In genomic region chr7:99325597-99326407, GRCh38 we compare ENCODE assay signal across 1 cellular context.
A peak's percentile ranks its signal among the peaks of the same experiment; 100 is the strongest.
TF ChIP-seq lines count a peak whose summit lies in the region.

ARPC1A (plus strand) TSS chr7:99325898; CDS start chr7:99333354, 7,456 bp downstream.

TF ChIP-seq in HepG2, 621 proteins besides CTCF, POLR2A, EP300 and RAD21 (continued from another document and continues in another):
- TF ChIP-seq FUBP1 (CRISPR knock-in tag; IDR thresholded peaks at IDR 0.05; ENCODE audit: borderline replicate concordance): no peak
- peak; percentile 75; the same call in 1 of the 2 replicates for TF ChIP-seq ZSCAN12 (CRISPR knock-in tag; IDR thresholded peaks at IDR 0.05)
- TF ChIP-seq ZNF431 (CRISPR knock-in tag; IDR thresholded peaks at IDR 0.05; ENCODE audit: borderline replicate concordance, low read depth): no peak
- TF ChIP-seq ATF7-NPFF (CRISPR knock-in tag; IDR thresholded peaks at IDR 0.05; ENCODE audit: low read depth): peak; percentile 90
- no peak for TF ChIP-seq ZKSCAN1 (IDR thresholded peaks at IDR 0.05; ENCODE audit: low read length)
- TF ChIP-seq ZNF672 (CRISPR knock-in tag; IDR thresholded peaks at IDR 0.05): no peak
- TF ChIP-seq ZNF513 (CRISPR knock-in tag; conservative IDR thresholded peaks at IDR 0.05): peak; percentile 33; the same call in 1 of the 2 replicates
- no peak for TF ChIP-seq ZNF296 (CRISPR knock-in tag; conservative IDR thresholded peaks at IDR 0.05)
- TF ChIP-seq FOXA1 (IDR thresholded peaks at IDR 0.05): no peak
- no peak for TF ChIP-seq FOXA1 (CRISPR knock-in tag; IDR thresholded peaks at IDR 0.05)
- no peak for TF ChIP-seq PRMT3 (CRISPR knock-in tag; IDR thresholded peaks at IDR 0.05; ENCODE audit: borderline replicate concordance, low read depth)
- no peak for TF ChIP-seq ZNF10 (CRISPR knock-in tag; IDR thresholded peaks at IDR 0.05; ENCODE audit: borderline replicate concordance, low read depth)
- peak; percentile 85 for TF ChIP-seq TSC22D2 (CRISPR knock-in tag; IDR thresholded peaks at IDR 0.05; ENCODE audit: borderline replicate concordance)
- no peak for TF ChIP-seq ZNF256 (CRISPR knock-in tag; conservative IDR thresholded peaks at IDR 0.05)
- peak; percentile 65; the same call in 1 of the 2 replicates for TF ChIP-seq ZNF564 (CRISPR knock-in tag; IDR thresholded peaks at IDR 0.05)
- TF ChIP-seq ZNF816 (CRISPR knock-in tag; IDR thresholded peaks at IDR 0.05; ENCODE audit: borderline replicate concordance): peak; percentile 42; the same call in 1 of the 2 replicates
- TF ChIP-seq DDIT3 (CRISPR knock-in tag; IDR thresholded peaks at IDR 0.05): no peak
- no peak for TF ChIP-seq NCOR1 (IDR thresholded peaks at IDR 0.05; ENCODE audit: borderline replicate concordance, low read length)
- no peak for TF ChIP-seq MATR3 (CRISPR knock-in tag; IDR thresholded peaks at IDR 0.05)
- no peak for TF ChIP-seq ZBTB46 (CRISPR knock-in tag; IDR thresholded peaks at IDR 0.05; ENCODE audit: borderline replicate concordance)
- TF ChIP-seq TBX3 (IDR thresholded peaks at IDR 0.05; ENCODE audit: borderline replicate concordance): no peak
- 0 out of 2 replicates have a peak, but pooled peaks have one; percentile 78 for TF ChIP-seq ZNF674 (CRISPR knock-in tag; IDR thresholded peaks at IDR 0.05; ENCODE audit: low read depth)
- TF ChIP-seq SALL2 (CRISPR knock-in tag; IDR thresholded peaks at IDR 0.05): peak; percentile 93
- peak; percentile 84; the same call in 1 of the 2 replicates for TF ChIP-seq KLF12 (CRISPR knock-in tag; IDR thresholded peaks at IDR 0.05; ENCODE audit: borderline replicate concordance)
- TF ChIP-seq ZNF234 (CRISPR knock-in tag; conservative IDR thresholded peaks at IDR 0.05): no peak
- TF ChIP-seq HHEX (CRISPR knock-in tag; IDR thresholded peaks at IDR 0.05): no peak
- TF ChIP-seq THAP8 (CRISPR knock-in tag; IDR thresholded peaks at IDR 0.05; ENCODE audit: borderline replicate concordance): no peak; the same call in 1 of the 2 replicates
- TF ChIP-seq CBFB (CRISPR knock-in tag; IDR thresholded peaks at IDR 0.05): peak; percentile 87; the same call in 1 of the 2 replicates
- 0 out of 2 replicates have a peak, but pooled peaks have one; percentile 38 for TF ChIP-seq ZBTB44 (CRISPR knock-in tag; IDR thresholded peaks at IDR 0.05)
- no peak for TF ChIP-seq ZBTB21 (CRISPR knock-in tag; IDR thresholded peaks at IDR 0.05)
- TF ChIP-seq ZNF530 (CRISPR knock-in tag; IDR thresholded peaks at IDR 0.05; ENCODE audit: low read depth): no peak
- no peak for TF ChIP-seq TRIM24 (CRISPR knock-in tag; IDR thresholded peaks at IDR 0.05)
- TF ChIP-seq BHLHE40 (IDR thresholded peaks at IDR 0.05; ENCODE audit: low read length): 0 out of 2 replicates have a peak, but pooled peaks have one; percentile 6
- TF ChIP-seq ZFP91 (CRISPR knock-in tag; IDR thresholded peaks at IDR 0.05; ENCODE audit: borderline replicate concordance): peak; percentile 96
- no peak for TF ChIP-seq HDAC6 (IDR thresholded peaks at IDR 0.05; ENCODE audit: low read depth, low read length)
- peak; percentile 99 for TF ChIP-seq ELF1 (CRISPR knock-in tag; IDR thresholded peaks at IDR 0.05)
- no peak for TF ChIP-seq ATF3 (CRISPR knock-in tag; IDR thresholded peaks at IDR 0.05)
- TF ChIP-seq HES4 (CRISPR knock-in tag; IDR thresholded peaks at IDR 0.05; ENCODE audit: borderline replicate concordance): no peak
- no peak; the same call in 1 of the 2 replicates for TF ChIP-seq ATF6 (CRISPR knock-in tag; conservative IDR thresholded peaks at IDR 0.05)
- TF ChIP-seq SIN3B (IDR thresholded peaks at IDR 0.05; ENCODE audit: low read length): no peak; the same call in 1 of the 2 replicates
- no peak for TF ChIP-seq RORA (CRISPR knock-in tag; IDR thresholded peaks at IDR 0.05)
- TF ChIP-seq ZNF563 (CRISPR knock-in tag; IDR thresholded peaks at IDR 0.05): peak; percentile 84; the same call in 1 of the 2 replicates
- TF ChIP-seq FOXC1 (CRISPR knock-in tag; IDR thresholded peaks at IDR 0.05; ENCODE audit: borderline replicate concordance): peak; percentile 80; the same call in 1 of the 2 replicates
- no peak for TF ChIP-seq ZHX1 (CRISPR knock-in tag; IDR thresholded peaks at IDR 0.05; ENCODE audit: low read depth)
- peak in 1 of 2 experiments; percentile 19; a peak in 1 of 4 replicates for TF ChIP-seq REST (IDR thresholded peaks at IDR 0.05; ENCODE audit: borderline replicate concordance in 1 of 2, low read depth in 1 of 2, low read length in 2 of 2)
- TF ChIP-seq NCOA2 (CRISPR knock-in tag; IDR thresholded peaks at IDR 0.05): no peak
